Comparison of ENCODE assay signal across 12 cellular contexts in genomic region chr16:11824362-11824761, GRCh38. TPM values are rescaled to one million over a fixed set of nuclear protein-coding genes. Genes with fewer than 3 reads are reported as not detected.
A peak's percentile ranks its signal among the peaks of the same experiment; 100 is the strongest.
DNase-seq lines count a peak whose midpoint lies in the region; ATAC-seq and TF ChIP-seq lines count a peak whose summit lies in the region.
"Had no signal": no experiment of that assay in that cellular context is flagged by ENCODE, and none has a peak within 500 bp of the region (broad histone marks: within the 10 kb centered on the region; RNA-seq: fewer than 3 reads in every experiment).

No MANE protein-coding gene starts in this region.

- H3K4me1 ChIP-seq in mucosa of descending colon (ENCODE audit: low read depth) = no peaks in the 10 kb centered on the region
- H3K4me1 ChIP-seq in effector memory CD4-positive, alpha-beta T cell (ENCODE audit: control insufficient read depth, insufficient read depth, low read length, poor library complexity, severe bottlenecking) = no peaks in the 10 kb centered on the region

- no peaks in the 10 kb centered on the region for H3K36me3 ChIP-seq in mucosa of descending colon (ENCODE audit: low read depth)
- H3K36me3 ChIP-seq in effector memory CD4-positive, alpha-beta T cell (ENCODE audit: control insufficient read depth, insufficient read depth, low read length) = no peaks in the 10 kb centered on the region
- H3K36me3 ChIP-seq: ovary had no signal

- H3K9me3 Mint-ChIP-seq in dendritic cell treated with granulocyte-macrophage colony-stimulating factor and Interleukin-4, amounts not matched to agents 40 ng/mL and 50 ng/mL, for 4 days = peaks cover 9% of the 10 kb centered on the region
- H3K9me3 Mint-ChIP-seq: immature natural killer cell had no signal

- intact Hi-C loops in dendritic cell treated with granulocyte-macrophage colony-stimulating factor and Interleukin-4, amounts not matched to agents 40 ng/mL and 50 ng/mL, for 4 days (cut with micrococcal nuclease) = no loop called here
- intact Hi-C loops in mucosa of descending colon (cut with DNase I, micrococcal nuclease) = no loop called here

- H3K27ac Mint-ChIP-seq in dendritic cell treated with granulocyte-macrophage colony-stimulating factor and Interleukin-4, amounts not matched to agents 40 ng/mL and 50 ng/mL, for 4 days = peak overlapping the region; percentile 74
- H3K27ac Mint-ChIP-seq: immature natural killer cell had no signal

- no peak overlapping the region for H3K4me3 Mint-ChIP-seq in dendritic cell treated with granulocyte-macrophage colony-stimulating factor and Interleukin-4, amounts not matched to agents 40 ng/mL and 50 ng/mL, for 4 days
- H3K4me3 Mint-ChIP-seq: immature natural killer cell had no signal

- no peak for TF ChIP-seq CTCF in mucosa of descending colon (IDR thresholded peaks at IDR 0.05)

- no peaks in the 10 kb centered on the region for H3K27me3 ChIP-seq in effector memory CD4-positive, alpha-beta T cell (replicated peaks; ENCODE audit: control insufficient read depth, insufficient read depth, low read length, poor library complexity, severe bottlenecking)
- H3K27me3 ChIP-seq: ovary had no signal

- ATAC-seq in mucosa of descending colon = peak; percentile 74
- no peak for ATAC-seq in HG02610 (IDR thresholded peaks at IDR 0.05; ENCODE audit: unreplicated experiment)
- ATAC-seq: SK-N-SH treated with all-trans-retinoic acid at 6 μM for 48 hours had no signal

- H3K4me1 Mint-ChIP-seq in dendritic cell treated with granulocyte-macrophage colony-stimulating factor and Interleukin-4, amounts not matched to agents 40 ng/mL and 50 ng/mL, for 4 days (ENCODE audit: low read depth) = peaks cover 23% of the 10 kb centered on the region
- H3K4me1 Mint-ChIP-seq: immature natural killer cell had no signal

- H3K4me3 ChIP-seq in mucosa of descending colon = no peak overlapping the region
- no peak overlapping the region for H3K4me3 ChIP-seq in effector memory CD4-positive, alpha-beta T cell (ENCODE audit: insufficient read depth, low read depth, low read length, poor library complexity, severe bottlenecking)
- H3K4me3 ChIP-seq: ovary had no signal

- peak; percentile 83 for DNase-seq in SIG-M5 treated with dmso at 0.1 percent for 504 hours (lab: John Stamatoyannopoulos, UW; ENCODE audit: unreplicated experiment)
- no peak for DNase-seq in SIG-M5 (lab: John Stamatoyannopoulos, UW)
- DNase-seq in mucosa of descending colon = peak in 1 of 3 donors; percentile 30
- no peak for DNase-seq in effector memory CD4-positive, alpha-beta T cell
- no peak for DNase-seq in NCI-H1436 treated with DMSO at 0.1 percent for 48 hours (lab: John Stamatoyannopoulos, UW)
- no peak for DNase-seq in A172 (ENCODE audit: low spot score)
- DNase-seq: activated CD8-positive, alpha-beta memory T cell treated with anti-CD3 and anti-CD28 coated beads for 24 hours; immature natural killer cell; ovary had no signal

- H3K27ac ChIP-seq in effector memory CD4-positive, alpha-beta T cell (ENCODE audit: insufficient read depth, low read length, poor library complexity, severe bottlenecking) = no peak overlapping the region
- H3K27ac ChIP-seq: ovary had no signal

- peaks cover 6% of the 10 kb centered on the region for H3K36me3 Mint-ChIP-seq in dendritic cell treated with granulocyte-macrophage colony-stimulating factor and Interleukin-4, amounts not matched to agents 40 ng/mL and 50 ng/mL, for 4 days (ENCODE audit: low read depth)
- H3K36me3 Mint-ChIP-seq: immature natural killer cell had no signal

- no peaks in the 10 kb centered on the region for H3K9me3 ChIP-seq in mucosa of descending colon
- H3K9me3 ChIP-seq in effector memory CD4-positive, alpha-beta T cell (ENCODE audit: control insufficient read depth, low read length) = no peaks in the 10 kb centered on the region
- H3K9me3 ChIP-seq: ovary had no signal

- no peaks in the 10 kb centered on the region for H3K27me3 Mint-ChIP-seq in dendritic cell treated with granulocyte-macrophage colony-stimulating factor and Interleukin-4, amounts not matched to agents 40 ng/mL and 50 ng/mL, for 4 days

RNA-seq across cellular contexts. Expression of gene RSL1D1, which starts 27.0 kb away (rescaled TPM):
- 100 to 1,000 TPM in 1 of 3 donors, 10 to 100 TPM in 2; 81.9 to 116 (median 82.0) TPM for total RNA-seq in mucosa of descending colon
- total RNA-seq in A172 (2014; rRNA removed; shearing (Covaris generic)) = 345 and 364 TPM in 2 replicates

RNA-seq across cellular contexts. Expression of gene ZC3H7A, which starts 27.3 kb away (rescaled TPM):
- 10 to 100 TPM; 42.4 to 61.2 (median 59.0) TPM for total RNA-seq in mucosa of descending colon
- total RNA-seq in A172 (2014; rRNA removed; shearing (Covaris generic)) = 32.0 and 73.5 TPM in 2 replicates
